ENCODE assay signal across 34 cellular contexts in genomic region chr1:162150112-162150511, GRCh38.
DNase-seq lines count a peak whose midpoint lies in the region; ATAC-seq, FAIRE-seq and TF ChIP-seq lines count a peak whose summit lies in the region.
"Had no signal": no experiment of that assay in that cellular context is flagged by ENCODE, and none has a peak within 500 bp of the region (broad histone marks: within the 10 kb centered on the region; RNA-seq: fewer than 3 reads in every experiment).

No MANE protein-coding gene starts in this region.

- H4K5ac ChIP-seq in H1 (ENCODE audit: insufficient read length, low read depth, low read length) = no peak overlapping the region

- H3K23ac ChIP-seq in H1 (ENCODE audit: insufficient read length) = no peak overlapping the region

- H3K14ac ChIP-seq in H1 (ENCODE audit: insufficient read length) = no peak overlapping the region

- H3K79me2 ChIP-seq in K562 (ENCODE audit: control insufficient read depth, insufficient read depth, low read length) (no peaks in the 10 kb centered on the region), H1 (ENCODE audit: control insufficient read depth in 1 of 2, insufficient read depth in 2 of 2, low read length in 2 of 2) (peaks cover 0 to 46% of the 10 kb centered on the region in 2 experiments; a peak in 2 of 4 replicates)

- TF ChIP-seq RAD21 in K562 (CRISPR knock-in tag; conservative IDR thresholded peaks at IDR 0.05 in 1 of 2, IDR thresholded peaks at IDR 0.05 in 1 of 2) (no peak), H1 (IDR thresholded peaks at IDR 0.05 in 1 of 2, conservative IDR thresholded peaks at IDR 0.05 in 1 of 2; ENCODE audit: low read depth in 2 of 2, low read length in 2 of 2) (no peak)

- H2BK15ac ChIP-seq in H1 (ENCODE audit: low read length) = no peak overlapping the region

- H2AK5ac ChIP-seq in H1 (ENCODE audit: low read depth, low read length) = no peak overlapping the region

- TF ChIP-seq CTCF in HEK293 (tag by site-specific recombination; IDR thresholded peaks at IDR 0.05) (no peak), Panc1 (IDR thresholded peaks at IDR 0.05) (no peak), K562 (IDR thresholded peaks at IDR 0.05 in 2 of 3, conservative IDR thresholded peaks at IDR 0.05 in 1 of 3; ENCODE audit: insufficient read depth in 2 of 3, low read depth in 1 of 3, low read length in 3 of 3) (no peak), H1 (IDR thresholded peaks at IDR 0.05; ENCODE audit: control extremely low read depth in 1 of 3, insufficient read depth in 1 of 3, low read depth in 1 of 3, low read length in 3 of 3) (no peak), mucosa of descending colon (IDR thresholded peaks at IDR 0.05) (no peak), esophagus squamous epithelium (IDR thresholded peaks at IDR 0.05) (no peak)

- H3K9me1 ChIP-seq in K562 (ENCODE audit: control insufficient read depth, insufficient read depth, low read length) = no peaks in the 10 kb centered on the region

- H3K4me3 ChIP-seq in HEK293 (ENCODE audit: low read depth, low read length) (no peak overlapping the region), Panc1 (ENCODE audit: low read depth in 2 of 2, low read length in 2 of 2) (no peak overlapping the region), K562 (no peak overlapping the region), H1 (ENCODE audit: extremely low read depth in 1 of 4, insufficient read depth in 2 of 4, low read depth in 3 of 4, low read length in 4 of 4) (no peak overlapping the region), mucosa of descending colon (no peak overlapping the region), esophagus squamous epithelium (no peak overlapping the region)
- H3K4me3 ChIP-seq: A549; BLaER1; BLaER1 treated with 17β-estradiol and CSF1 and Interleukin-3, amounts not matched to agents 10 nM and 100 nM had no signal

- no peak overlapping the region for H4K91ac ChIP-seq in H1 (replicated peaks; ENCODE audit: insufficient read length, low read length)

- H3K4me2 ChIP-seq in K562 (ENCODE audit: insufficient read depth, low read length) = no peak overlapping the region
- no peak overlapping the region for H3K4me2 ChIP-seq in H1 (ENCODE audit: insufficient read depth in 1 of 2, low read depth in 2 of 2, low read length in 2 of 2)
- H3K4me2 ChIP-seq: A549, BLaER1 had no signal

- no peak overlapping the region for H3K56ac ChIP-seq in H1 (replicated peaks; ENCODE audit: insufficient read length, low read depth, low read length)

- H4K20me1 ChIP-seq in K562 (replicated peaks; ENCODE audit: control insufficient read depth, insufficient read depth, low read length) (peaks cover 9% of the 10 kb centered on the region), H1 (replicated peaks in 1 of 2; ENCODE audit: control insufficient read depth in 1 of 2, insufficient read depth in 2 of 2, low read length in 2 of 2) (no peaks in the 10 kb centered on the region)
- H4K20me1 ChIP-seq: BLaER1; BLaER1 treated with 17β-estradiol and CSF1 and Interleukin-3, amounts not matched to agents 10 nM and 100 nM had no signal

- H2AFZ ChIP-seq in K562 (ENCODE audit: low read depth, low read length) (no peak overlapping the region), H1 (ENCODE audit: low read length) (no peak overlapping the region)

- H3K9me3 ChIP-seq in HEK293 (ENCODE audit: control insufficient read depth, insufficient read depth, low read depth, low read length) = no peaks in the 10 kb centered on the region
- no peaks in the 10 kb centered on the region for H3K9me3 ChIP-seq in Panc1 (ENCODE audit: control insufficient read depth, insufficient read depth, low read depth, low read length)
- no peaks in the 10 kb centered on the region for H3K9me3 ChIP-seq in K562 (replicated peaks; ENCODE audit: control insufficient read depth, insufficient read depth, low read depth, low read length)
- H3K9me3 ChIP-seq in H1 (ENCODE audit: insufficient read depth in 2 of 2, low read depth in 1 of 2, low read length in 1 of 2) = no peaks in the 10 kb centered on the region
- no peaks in the 10 kb centered on the region for H3K9me3 ChIP-seq in mucosa of descending colon
- no peaks in the 10 kb centered on the region for H3K9me3 ChIP-seq in esophagus squamous epithelium
- H3K9me3 ChIP-seq: A549, BE2C, BLaER1, Caco-2 had no signal

- POLR2A ChIA-PET in HEK293 (lab: Yijun Ruan, JAX) = no interaction called here
- POLR2A ChIA-PET in Panc1 (lab: Charles Lee) = no interaction called here
- POLR2A ChIA-PET in K562 (lab: Yijun Ruan, JAX) = no interaction called here
- POLR2A ChIA-PET in H1 (lab: Charles Lee; ENCODE audit: partially characterized antibody) = no interaction called here

- H3K4me1 ChIP-seq in HEK293 (ENCODE audit: control insufficient read depth, insufficient read depth, low read length) (peaks cover 26% of the 10 kb centered on the region), Panc1 (ENCODE audit: control insufficient read depth, insufficient read depth, low read length) (peaks cover 64% of the 10 kb centered on the region), K562 (replicated peaks in 1 of 2; ENCODE audit: control insufficient read depth in 2 of 2, insufficient read depth in 2 of 2, low read length in 2 of 2) (no peaks in the 10 kb centered on the region), H1 (replicated peaks in 1 of 4; ENCODE audit: control insufficient read depth in 3 of 4, insufficient read depth in 4 of 4, low read length in 3 of 4) (peaks cover 11 to 25% (median 20%) of the 10 kb centered on the region in 4 experiments), mucosa of descending colon (ENCODE audit: low read depth) (no peaks in the 10 kb centered on the region), esophagus squamous epithelium (peaks cover 0 to 7% (median 0%) of the 10 kb centered on the region in 3 donors)
- H3K4me1 ChIP-seq: A549 had no signal

- H2BK5ac ChIP-seq in H1 (ENCODE audit: low read depth, low read length) = no peak overlapping the region

- H3K9ac ChIP-seq in K562 (ENCODE audit: insufficient read depth in 1 of 2, low read depth in 2 of 2, low read length in 2 of 2) = no peak overlapping the region
- H3K9ac ChIP-seq in H1 (replicated peaks in 1 of 4; ENCODE audit: extremely low read depth in 1 of 4, low read depth in 3 of 4, low read length in 3 of 4) = no peak overlapping the region
- H3K9ac ChIP-seq: BLaER1; BLaER1 treated with 17β-estradiol and CSF1 and Interleukin-3, amounts not matched to agents 10 nM and 100 nM had no signal

- H2BK120ac ChIP-seq in H1 (replicated peaks; ENCODE audit: low read depth, low read length) = no peak overlapping the region

- CTCF ChIA-PET in HEK293 (lab: Yijun Ruan, JAX) = no interaction called here
- CTCF ChIA-PET in Panc1 (lab: Charles Lee) = no interaction called here
- CTCF ChIA-PET in K562 (lab: Yijun Ruan, JAX; ENCODE audit: low intra/inter-chr PET ratio) = no interaction called here
- CTCF ChIA-PET in H1 (lab: Charles Lee; ENCODE audit: partially characterized antibody) = interaction anchor here (1.3 kb wide), 1 partner anchor 9 kb away, joined by 6 read pairs; no protein-coding TSS in a partner anchor

- no peak overlapping the region for H4K8ac ChIP-seq in H1 (ENCODE audit: extremely low read depth, insufficient read depth, low read length)

- TF ChIP-seq EP300 in K562 (IDR thresholded peaks at IDR 0.05; ENCODE audit: low read length) = no peak
- TF ChIP-seq EP300 in H1 (IDR thresholded peaks at IDR 0.05; ENCODE audit: borderline replicate concordance in 1 of 2, low read depth in 2 of 2, low read length in 2 of 2) = no peak

- in situ Hi-C loops in Panc1 (cut with HindIII; ENCODE audit: low pct_unique_long_range_greater_than_20kb, low sequenced_read_pairs) = no loop called here
- in situ Hi-C loops in K562 (cut with MboI) = no loop called here

- no peaks in the 10 kb centered on the region for H3K27me3 ChIP-seq in Panc1 (ENCODE audit: control insufficient read depth, insufficient read depth, low read length)
- peaks cover 14 to 32% of the 10 kb centered on the region in 2 experiments; a peak in 4 of 5 replicates for H3K27me3 ChIP-seq in K562 (ENCODE audit: control insufficient read depth in 2 of 2, insufficient read depth in 2 of 2, low read length in 2 of 2)
- H3K27me3 ChIP-seq in H1 (replicated peaks in 1 of 4; ENCODE audit: control insufficient read depth in 3 of 4, extremely low read depth in 1 of 4, insufficient read depth in 3 of 4, low read length in 3 of 4) = no peaks in the 10 kb centered on the region; a peak in 1 of 7 replicates
- no peaks in the 10 kb centered on the region for H3K27me3 ChIP-seq in esophagus squamous epithelium
- H3K27me3 ChIP-seq: BE2C; BLaER1; BLaER1 treated with 17β-estradiol and CSF1 and Interleukin-3, amounts not matched to agents 10 nM and 100 nM had no signal

- no peak overlapping the region for H2BK20ac ChIP-seq in H1 (ENCODE audit: low read length)

- ATAC-seq in Panc1 (no peak), K562 (no peak), mucosa of descending colon (no peak), HG03521 (IDR thresholded peaks at IDR 0.05; ENCODE audit: unreplicated experiment) (no peak)
- ATAC-seq: A549; CD8-positive, alpha-beta T cell had no signal

- H3K27ac ChIP-seq in HEK293 (ENCODE audit: extremely low read depth, low read depth, low read length) (no peak overlapping the region), Panc1 (ENCODE audit: low read length) (peak overlapping the region; percentile 99; the same call in 1 of the 2 replicates), K562 (ENCODE audit: extremely low read depth, low read depth, low read length) (no peak overlapping the region), H1 (ENCODE audit: low read depth, low read length) (no peak overlapping the region), esophagus squamous epithelium (no peak overlapping the region)
- H3K27ac ChIP-seq: 22Rv1, A549, BLaER1, C4-2B had no signal

- no peaks in the 10 kb centered on the region for H3K36me3 ChIP-seq in HEK293 (ENCODE audit: control insufficient read depth in 2 of 2, insufficient read depth in 1 of 2, low read length in 2 of 2)
- H3K36me3 ChIP-seq in Panc1 (ENCODE audit: control insufficient read depth, insufficient read depth, low read length) = no peaks in the 10 kb centered on the region
- H3K36me3 ChIP-seq in K562 (ENCODE audit: control insufficient read depth, insufficient read depth, low read length) = no peaks in the 10 kb centered on the region
- no peaks in the 10 kb centered on the region for H3K36me3 ChIP-seq in H1 (ENCODE audit: control insufficient read depth in 2 of 4, insufficient read depth in 4 of 4, low read length in 3 of 4)
- no peaks in the 10 kb centered on the region for H3K36me3 ChIP-seq in mucosa of descending colon (ENCODE audit: low read depth)
- no peaks in the 10 kb centered on the region for H3K36me3 ChIP-seq in esophagus squamous epithelium
- H3K36me3 ChIP-seq: BE2C; BLaER1; BLaER1 treated with 17β-estradiol and CSF1 and Interleukin-3, amounts not matched to agents 10 nM and 100 nM had no signal

- no peak overlapping the region for H2BK12ac ChIP-seq in H1 (ENCODE audit: low read depth, low read length)

- TF ChIP-seq POLR2A in K562 (conservative IDR thresholded peaks at IDR 0.05) (no peak), H1 (IDR thresholded peaks at IDR 0.05; ENCODE audit: control extremely low read depth in 1 of 2, low read depth in 2 of 2, low read length in 2 of 2) (no peak), esophagus squamous epithelium (IDR thresholded peaks at IDR 0.05) (no peak)

- no peak overlapping the region for H3K4ac ChIP-seq in H1 (replicated peaks; ENCODE audit: insufficient read length, low read depth, low read length)

- no TSS peak for BruUV-seq in Panc1 (replicated peaks; lab: Mats Ljungman, UMichigan)
- BruUV-seq in K562 (replicated peaks; lab: Mats Ljungman, UMichigan) = no TSS peak

- no peak for DNase-seq in Panc1 (ENCODE audit: low read depth, low spot score)
- no peak for DNase-seq in K562 (ENCODE audit: extremely low read depth in 1 of 4, low spot score in 3 of 4)
- DNase-seq in H1 (ENCODE audit: low read depth in 1 of 2, low spot score in 2 of 2) = no peak
- no peak for DNase-seq in mucosa of descending colon
- DNase-seq in T-helper 1 cell = no peak
- no peak for DNase-seq in esophagus squamous epithelium (lab: John Stamatoyannopoulos, UW)
- DNase-seq: 8988T; ACHN; AML-193; BE2C; C1 segment of cervical spinal cord; Caco-2; Calu3; CD4-positive, alpha-beta memory T cell; CD4-positive, alpha-beta T cell; CD4-positive, CD25-positive, alpha-beta regulatory T cell; CD8-positive, alpha-beta memory T cell; CD8-positive, alpha-beta T cell; COR-L47; DMS 273 treated with DMSO at 0.1 percent for 48 hours; DMS153; DMS53; DMS79; DMS79 treated with DMSO at 0.1 percent for 48 hours; DND-41; EL had no signal

- H3K79me1 ChIP-seq in H1 (ENCODE audit: low read depth, low read length) = peaks cover 2% of the 10 kb centered on the region; the same call in 1 of the 2 replicates

- no peak overlapping the region for H3K18ac ChIP-seq in H1 (ENCODE audit: extremely low read depth, low read length)

- intact Hi-C loops in Panc1 (cut with micrococcal nuclease; ENCODE audit: unreplicated experiment) = no loop called here
- intact Hi-C loops in K562 (cut with micrococcal nuclease) = no loop called here
- intact Hi-C loops in mucosa of descending colon (cut with DNase I, micrococcal nuclease) = no loop called here
- intact Hi-C loops in esophagus squamous epithelium (cut with DNase I) = no loop called here

- H3K23me2 ChIP-seq in H1 (ENCODE audit: low read depth, low read length) = no peaks in the 10 kb centered on the region

- FAIRE-seq in K562 (lab: Jason Lieb, UNC) (no peak), H1 (lab: Jason Lieb, UNC) (no peak)
- FAIRE-seq: A204.1, A549 had no signal

Comparison
In these comparisons a context has a peak if more than half of its experiments do, and no peak if none do; other contexts are left out.
1. Of the 44 proteins assayed by ChIP-seq in both K562 and HEK293: peak only in K562: none; only in HEK293: none; in both: ZNF146; in neither: 43.